In genomic region chr4:115873048-115873447, GRCh38 we compare ENCODE assay signal across 1 cellular context.
TF ChIP-seq lines count a peak whose summit lies in the region.

No MANE protein-coding gene starts in this region.

TF ChIP-seq in WTC11, 78 proteins besides CTCF, POLR2A, EP300 and RAD21 (continued from another document):
- TF ChIP-seq USF2 (CRISPR knock-in tag; IDR thresholded peaks at IDR 0.05) (no peak), ZNF425 (CRISPR knock-in tag; conservative IDR thresholded peaks at IDR 0.05) (no peak), IRF2 (CRISPR knock-in tag; IDR thresholded peaks at IDR 0.05; ENCODE audit: borderline replicate concordance, low read depth) (no peak)
